9 cellular contexts compared by ENCODE assay signal in genomic region chr19:6417713-6418561, GRCh38. TPM values are rescaled to one million over a fixed set of nuclear protein-coding genes. Genes with fewer than 3 reads are reported as not detected.
A peak's percentile ranks its signal among the peaks of the same experiment; 100 is the strongest.
DNase-seq lines count a peak whose midpoint lies in the region; ATAC-seq, FAIRE-seq and TF ChIP-seq lines count a peak whose summit lies in the region.
"Had no signal": no experiment of that assay in that cellular context is flagged by ENCODE, and none has a peak within 500 bp of the region (broad histone marks: within the 10 kb centered on the region; RNA-seq: fewer than 3 reads in every experiment).

No MANE protein-coding gene starts in this region.

- H3K4me3 Mint-ChIP-seq in astrocyte (ENCODE audit: unreplicated experiment): no peak overlapping the region
- H3K4me3 Mint-ChIP-seq in activated T-helper 1 cell treated with anti-CD3 and anti-CD28 coated beads, Interleukin-12 subunit alpha, Interleukin-12 subunit beta, Interleukin-2, Interleukin-4 antibody, amounts not matched to agents 30 ng/mL and 10 ng/mL and 1 ng/mL, durations not matched to agents 14 hours and 24 hours and 36 hours: no peak overlapping the region

- H3K79me2 ChIP-seq in HCT116 (ENCODE audit: insufficient read depth, low read length) (peaks cover 65% of the 10 kb centered on the region), astrocyte (ENCODE audit: insufficient read depth, low read length) (peaks cover 53% of the 10 kb centered on the region), hepatocyte (peaks cover 53% of the 10 kb centered on the region)

- POLR2A ChIA-PET in HCT116 (lab: Charles Lee): interaction anchor here (0.6 kb wide), 1 partner anchor 121 kb away, joined by 4 read pairs; no protein-coding TSS in a partner anchor

- no peak for FAIRE-seq in astrocyte (lab: Jason Lieb, UNC)
- no peak for FAIRE-seq in GM12892 (lab: Jason Lieb, UNC)

- CTCF ChIA-PET in HCT116 (lab: Charles Lee): interaction anchor here (1.0 kb wide), 1 partner anchor 8 kb away, joined by 3 read pairs; no protein-coding TSS in a partner anchor

- WGBS in hepatocyte (ENCODE audit: low lambda C conversion rate, missing lambda C conversion rate): 91% methylated on average over 25 of the region's 33 CpGs

- peak; percentile 68 for ATAC-seq in HCT116
- ATAC-seq in GM18520 (IDR thresholded peaks at IDR 0.05; ENCODE audit: unreplicated experiment): no peak

- H3K4me1 Mint-ChIP-seq in astrocyte (ENCODE audit: low read depth, unreplicated experiment): peaks cover 10% of the 10 kb centered on the region
- H3K4me1 Mint-ChIP-seq in activated T-helper 1 cell treated with anti-CD3 and anti-CD28 coated beads, Interleukin-12 subunit alpha, Interleukin-12 subunit beta, Interleukin-2, Interleukin-4 antibody, amounts not matched to agents 30 ng/mL and 10 ng/mL and 1 ng/mL, durations not matched to agents 14 hours and 24 hours and 36 hours (ENCODE audit: low read depth): peaks cover 9% of the 10 kb centered on the region

- DNase-seq in HCT116 (ENCODE audit: low read depth, low spot score): no peak
- no peak for DNase-seq in astrocyte (ENCODE audit: low read depth)
- DNase-seq in hepatocyte (ENCODE audit: low spot score): no peak
- DNase-seq in substantia nigra (lab: John Stamatoyannopoulos, UW): peak in 38 of 49 donors; percentile 3 to 83 (median 44)
- no peak for DNase-seq in GM12892 (ENCODE audit: insufficient read length)
- DNase-seq in activated T-helper 1 cell treated with anti-CD3 and anti-CD28 coated beads, Interleukin-12 subunit alpha, Interleukin-12 subunit beta, Interleukin-2, Interleukin-4 antibody, amounts not matched to agents 30 ng/mL and 10 ng/mL and 1 ng/mL, durations not matched to agents 14 hours and 24 hours and 36 hours (ENCODE audit: low spot score): no peak
- DNase-seq in activated CD4-positive, CD25-positive, alpha-beta regulatory T cell (lab: John Stamatoyannopoulos, UW): no peak
- DNase-seq: SHP77 had no signal

- RAD21 ChIA-PET in HCT116 (lab: Charles Lee; ENCODE audit: low non-redundant PET in 1 of 2, low total read pairs in 2 of 2, uncharacterized antibody in 2 of 2, unreplicated experiment in 2 of 2): no interaction called here

- H3K9me3 Mint-ChIP-seq in astrocyte (ENCODE audit: unreplicated experiment): no peaks in the 10 kb centered on the region
- H3K9me3 Mint-ChIP-seq in activated T-helper 1 cell treated with anti-CD3 and anti-CD28 coated beads, Interleukin-12 subunit alpha, Interleukin-12 subunit beta, Interleukin-2, Interleukin-4 antibody, amounts not matched to agents 30 ng/mL and 10 ng/mL and 1 ng/mL, durations not matched to agents 14 hours and 24 hours and 36 hours: no peaks in the 10 kb centered on the region

- no peaks in the 10 kb centered on the region for H3K27me3 Mint-ChIP-seq in astrocyte (ENCODE audit: low read depth, unreplicated experiment)
- no peaks in the 10 kb centered on the region for H3K27me3 Mint-ChIP-seq in activated T-helper 1 cell treated with anti-CD3 and anti-CD28 coated beads, Interleukin-12 subunit alpha, Interleukin-12 subunit beta, Interleukin-2, Interleukin-4 antibody, amounts not matched to agents 30 ng/mL and 10 ng/mL and 1 ng/mL, durations not matched to agents 14 hours and 24 hours and 36 hours (ENCODE audit: insufficient read depth)

- TF ChIP-seq POLR2A in HCT116 (IDR thresholded peaks at IDR 0.05; ENCODE audit: borderline replicate concordance, extremely low read depth, insufficient read depth, insufficient read length) (no peak), GM12892 (IDR thresholded peaks at IDR 0.05; ENCODE audit: low read depth, low read length) (no peak; the same call in none of the 2 replicates)

- H3K27ac Mint-ChIP-seq in astrocyte (ENCODE audit: unreplicated experiment): no peak overlapping the region
- no peak overlapping the region for H3K27ac Mint-ChIP-seq in activated T-helper 1 cell treated with anti-CD3 and anti-CD28 coated beads, Interleukin-12 subunit alpha, Interleukin-12 subunit beta, Interleukin-2, Interleukin-4 antibody, amounts not matched to agents 30 ng/mL and 10 ng/mL and 1 ng/mL, durations not matched to agents 14 hours and 24 hours and 36 hours

- TF ChIP-seq CTCF in HCT116 (IDR thresholded peaks at IDR 0.05 in 2 of 3, conservative IDR thresholded peaks at IDR 0.05 in 1 of 3; ENCODE audit: borderline replicate concordance in 1 of 3, insufficient read depth in 1 of 3, low read depth in 2 of 3, low read length in 2 of 3) (peak in 2 of 3 experiments; percentile 43 to 50; a peak in 3 of 6 replicates), astrocyte (IDR thresholded peaks at IDR 0.05; ENCODE audit: insufficient read depth, low read depth, low read length) (peak; percentile 21), hepatocyte (IDR thresholded peaks at IDR 0.05; ENCODE audit: poor library complexity) (peak; percentile 40)

- H3K9ac ChIP-seq in HCT116 (ENCODE audit: low read length) (no peak overlapping the region), astrocyte (ENCODE audit: low read length) (no peak overlapping the region)

- intact Hi-C loops in HCT116 (cut with micrococcal nuclease): no loop called here
- intact Hi-C loops in activated T-helper 1 cell treated with anti-CD3 and anti-CD28 coated beads, Interleukin-12 subunit alpha, Interleukin-12 subunit beta, Interleukin-2, Interleukin-4 antibody, amounts not matched to agents 30 ng/mL and 10 ng/mL and 1 ng/mL, durations not matched to agents 14 hours and 24 hours and 36 hours (cut with micrococcal nuclease): no loop called here

- H3K27ac ChIP-seq in HCT116 (ENCODE audit: low read depth, low read length) (no peak overlapping the region; the same call in 1 of the 2 replicates), astrocyte (ENCODE audit: low read depth, low read length) (no peak overlapping the region), hepatocyte (no peak overlapping the region), substantia nigra (ENCODE audit: low read depth, low read length, poor library complexity, severe bottlenecking) (peak overlapping the region; percentile 19)

- H3K4me1 ChIP-seq in HCT116 (ENCODE audit: control insufficient read depth in 1 of 2, insufficient read depth in 2 of 2, low read length in 2 of 2): peaks cover 0 to 3% of the 10 kb centered on the region in 2 experiments; a peak in 3 of 4 replicates
- H3K4me1 ChIP-seq in astrocyte (ENCODE audit: insufficient read depth, low read length): peaks cover 6% of the 10 kb centered on the region
- peaks cover 13% of the 10 kb centered on the region for H3K4me1 ChIP-seq in hepatocyte (ENCODE audit: insufficient read depth)

- H2AFZ ChIP-seq in HCT116 (ENCODE audit: low read depth, low read length, poor library complexity, severe bottlenecking): no peak overlapping the region
- H2AFZ ChIP-seq in astrocyte (ENCODE audit: low read depth, low read length): no peak overlapping the region
- no peak overlapping the region for H2AFZ ChIP-seq in hepatocyte

- TF ChIP-seq RAD21 in HCT116 (IDR thresholded peaks at IDR 0.05; ENCODE audit: low read depth): no peak

- H3K36me3 Mint-ChIP-seq in astrocyte (ENCODE audit: low read depth, unreplicated experiment): peaks cover 6% of the 10 kb centered on the region
- peaks cover 33% of the 10 kb centered on the region for H3K36me3 Mint-ChIP-seq in activated T-helper 1 cell treated with anti-CD3 and anti-CD28 coated beads, Interleukin-12 subunit alpha, Interleukin-12 subunit beta, Interleukin-2, Interleukin-4 antibody, amounts not matched to agents 30 ng/mL and 10 ng/mL and 1 ng/mL, durations not matched to agents 14 hours and 24 hours and 36 hours (ENCODE audit: low read depth)

- H3K4me2 ChIP-seq in HCT116 (ENCODE audit: low read length) (no peak overlapping the region), astrocyte (ENCODE audit: low read length) (no peak overlapping the region), hepatocyte (no peak overlapping the region)

- no TSS peak for BruUV-seq in HCT116 (replicated peaks; lab: Mats Ljungman, UMichigan)

- H3K4me3 ChIP-seq in HCT116 (replicated peaks in 1 of 2; ENCODE audit: low read depth in 1 of 2, low read length in 2 of 2) (no peak overlapping the region), astrocyte (ENCODE audit: insufficient read depth, low read depth, low read length) (no peak overlapping the region), hepatocyte (no peak overlapping the region)

- no peaks in the 10 kb centered on the region for H3K27me3 ChIP-seq in HCT116 (ENCODE audit: insufficient read depth, low read length)
- H3K27me3 ChIP-seq in astrocyte (ENCODE audit: insufficient read depth, low read length): no peaks in the 10 kb centered on the region
- no peaks in the 10 kb centered on the region for H3K27me3 ChIP-seq in hepatocyte

- H4K20me1 ChIP-seq in HCT116 (ENCODE audit: insufficient read depth): peaks cover 28% of the 10 kb centered on the region; the same call in 1 of the 2 replicates
- peaks cover 58% of the 10 kb centered on the region for H4K20me1 ChIP-seq in astrocyte (ENCODE audit: insufficient read depth, low read length)
- H4K20me1 ChIP-seq in hepatocyte (ENCODE audit: insufficient read depth, poor library complexity, severe bottlenecking): peaks cover 47% of the 10 kb centered on the region

- H3K9me3 ChIP-seq in HCT116 (ENCODE audit: control insufficient read depth in 1 of 2, insufficient read depth in 1 of 2, low read depth in 1 of 2, low read length in 2 of 2): no peaks in the 10 kb centered on the region
- H3K9me3 ChIP-seq in astrocyte (ENCODE audit: insufficient read depth, low read depth, low read length): no peaks in the 10 kb centered on the region
- no peaks in the 10 kb centered on the region for H3K9me3 ChIP-seq in hepatocyte (ENCODE audit: low read depth)

- H3K9me2 ChIP-seq in HCT116 (ENCODE audit: insufficient read depth): no peaks in the 10 kb centered on the region
- no peaks in the 10 kb centered on the region for H3K9me2 ChIP-seq in hepatocyte (replicated peaks; ENCODE audit: insufficient read depth)

- H3K36me3 ChIP-seq in HCT116 (ENCODE audit: control insufficient read depth in 1 of 2, insufficient read depth in 2 of 2, low read length in 2 of 2): peaks cover 74 to 77% of the 10 kb centered on the region in 2 experiments
- peaks cover 28% of the 10 kb centered on the region for H3K36me3 ChIP-seq in astrocyte (ENCODE audit: insufficient read depth, low read length)
- no peaks in the 10 kb centered on the region for H3K36me3 ChIP-seq in hepatocyte (replicated peaks; ENCODE audit: insufficient read depth, low read depth)

RNA-seq across cellular contexts. Expression of gene KHSRP, which starts 6.7 kb away (rescaled TPM):
- total RNA-seq in HCT116 (2021; ENCODE audit: unreplicated experiment) (553 TPM), astrocyte (273 and 297 TPM in 2 replicates), hepatocyte (94.2 and 133 TPM in 2 replicates)
- polyA plus RNA-seq in HCT116 (2012): 341 and 370 TPM in 2 replicates
- polyA plus RNA-seq in hepatocyte: 196 and 202 TPM in 2 replicates
- 96.5 TPM for polyA plus RNA-seq in GM12892 (2012; ENCODE audit: missing spikeins)
- 415 and 424 TPM in 2 replicates for total RNA-seq in activated T-helper 1 cell treated with anti-CD3 and anti-CD28 coated beads, Interleukin-12 subunit alpha, Interleukin-12 subunit beta, Interleukin-2, Interleukin-4 antibody, amounts not matched to agents 30 ng/mL and 10 ng/mL and 1 ng/mL, durations not matched to agents 14 hours and 24 hours and 36 hours

RNA-seq across cellular contexts. Expression of gene SLC25A41, which starts 15.6 kb away (rescaled TPM):
- total RNA-seq in HCT116 (2021; ENCODE audit: unreplicated experiment) (0.93 TPM), astrocyte (0.55 and 0.75 TPM in 2 replicates), hepatocyte (0.16 and 0.27 TPM in 2 replicates)
- 1.00 and 1.4 TPM in 2 replicates for polyA plus RNA-seq in HCT116 (2012)
- 0.50 TPM in 1 of 2 replicates, not detected in the other for polyA plus RNA-seq in hepatocyte
- polyA plus RNA-seq in GM12892 (2012; ENCODE audit: missing spikeins): 0.87 TPM
- 0.24 and 0.31 TPM in 2 replicates for total RNA-seq in activated T-helper 1 cell treated with anti-CD3 and anti-CD28 coated beads, Interleukin-12 subunit alpha, Interleukin-12 subunit beta, Interleukin-2, Interleukin-4 antibody, amounts not matched to agents 30 ng/mL and 10 ng/mL and 1 ng/mL, durations not matched to agents 14 hours and 24 hours and 36 hours

RNA-seq across cellular contexts. Expression of gene GTF2F1, which starts 25.0 kb away (rescaled TPM):
- 82.0 TPM for total RNA-seq in HCT116 (2021; ENCODE audit: unreplicated experiment)
- polyA plus RNA-seq in HCT116 (2012): 84.2 and 85.5 TPM in 2 replicates
- 92.3 and 95.4 TPM in 2 replicates for total RNA-seq in astrocyte
- total RNA-seq in hepatocyte: 47.5 and 52.1 TPM in 2 replicates
- 40.0 and 44.6 TPM in 2 replicates for polyA plus RNA-seq in hepatocyte
- 31.4 TPM for polyA plus RNA-seq in GM12892 (2012; ENCODE audit: missing spikeins)
- total RNA-seq in activated T-helper 1 cell treated with anti-CD3 and anti-CD28 coated beads, Interleukin-12 subunit alpha, Interleukin-12 subunit beta, Interleukin-2, Interleukin-4 antibody, amounts not matched to agents 30 ng/mL and 10 ng/mL and 1 ng/mL, durations not matched to agents 14 hours and 24 hours and 36 hours: 62.9 and 65.5 TPM in 2 replicates

RNA-seq across cellular contexts. Expression of gene SLC25A23, which starts 41.7 kb away (rescaled TPM):
- 89.5 TPM for total RNA-seq in HCT116 (2021; ENCODE audit: unreplicated experiment)
- 78.8 and 79.0 TPM in 2 replicates for polyA plus RNA-seq in HCT116 (2012)
- total RNA-seq in astrocyte: 37.5 and 41.8 TPM in 2 replicates
- 48.8 and 56.6 TPM in 2 replicates for total RNA-seq in hepatocyte
- 59.0 and 61.3 TPM in 2 replicates for polyA plus RNA-seq in hepatocyte
- polyA plus RNA-seq in GM12892 (2012; ENCODE audit: missing spikeins): 38.4 TPM
- total RNA-seq in activated T-helper 1 cell treated with anti-CD3 and anti-CD28 coated beads, Interleukin-12 subunit alpha, Interleukin-12 subunit beta, Interleukin-2, Interleukin-4 antibody, amounts not matched to agents 30 ng/mL and 10 ng/mL and 1 ng/mL, durations not matched to agents 14 hours and 24 hours and 36 hours: 18.6 and 20.3 TPM in 2 replicates

RNA-seq across cellular contexts. Expression of gene PSPN, which starts 42.2 kb away (rescaled TPM):
- total RNA-seq in HCT116 (2021; ENCODE audit: unreplicated experiment) (3.4 TPM), astrocyte (2.8 and 3.0 TPM in 2 replicates), hepatocyte (2.4 and 2.7 TPM in 2 replicates)
- 1.3 TPM in 2 replicates for polyA plus RNA-seq in HCT116 (2012)
- 1.5 and 2.7 TPM in 2 replicates for polyA plus RNA-seq in hepatocyte
- 0.51 TPM for polyA plus RNA-seq in GM12892 (2012; ENCODE audit: missing spikeins)
- 1.3 and 1.6 TPM in 2 replicates for total RNA-seq in activated T-helper 1 cell treated with anti-CD3 and anti-CD28 coated beads, Interleukin-12 subunit alpha, Interleukin-12 subunit beta, Interleukin-2, Interleukin-4 antibody, amounts not matched to agents 30 ng/mL and 10 ng/mL and 1 ng/mL, durations not matched to agents 14 hours and 24 hours and 36 hours

Comparison
In these comparisons a context has a peak if more than half of its experiments do, and no peak if none do; other contexts are left out.
1. DNase-seq: peak in substantia nigra (38 of 49); none in HCT116 (single experiment), astrocyte (single experiment), hepatocyte (single experiment), GM12892 (single experiment), activated T-helper 1 cell treated with anti-CD3 and anti-CD28 coated beads, Interleukin-12 subunit alpha, Interleukin-12 subunit beta, Interleukin-2, Interleukin-4 antibody, amounts not matched to agents 30 ng/mL and 10 ng/mL and 1 ng/mL, durations not matched to agents 14 hours and 24 hours and 36 hours (single experiment) and activated CD4-positive, CD25-positive, alpha-beta regulatory T cell (0 of 4).
2. Peak in every context shown above with its lines, with median percentiles within 50 percentile points of each other: CTCF ChIP-seq.